ENCODE assay signal across 14 cellular contexts in the genomic region with DNA sequence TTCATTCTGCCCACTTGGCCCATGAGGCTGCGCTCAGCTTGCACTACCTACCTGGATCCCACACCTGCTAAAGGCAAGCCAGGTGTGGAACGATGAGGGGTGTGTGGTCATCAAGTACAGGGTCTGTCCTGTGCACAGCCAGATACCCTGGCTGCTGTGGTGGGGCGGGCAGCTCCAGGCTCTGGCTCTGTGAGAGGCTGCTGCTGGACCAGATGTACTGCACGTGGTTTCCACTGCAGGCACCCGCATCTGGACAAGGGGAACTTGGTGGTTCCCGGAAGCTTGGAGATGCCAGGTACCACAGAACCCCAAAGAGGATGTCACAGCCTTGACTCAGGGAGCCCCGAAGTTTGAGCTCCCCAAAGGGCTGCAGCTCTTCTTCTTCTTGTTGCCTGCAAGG.
DNase-seq lines count a peak whose midpoint lies in the region; ATAC-seq, FAIRE-seq and TF ChIP-seq lines count a peak whose summit lies in the region.
"Had no signal": no experiment of that assay in that cellular context is flagged by ENCODE, and none has a peak within 500 bp of the region (broad histone marks: within the 10 kb centered on the region; RNA-seq: fewer than 3 reads in every experiment).

No MANE protein-coding gene starts in this region.

- WGBS in right cardiac atrium, result 84% methylated on average over 7 of the region's 7 CpGs

- ATAC-seq in right cardiac atrium (no peak), HG03378 (IDR thresholded peaks at IDR 0.05; ENCODE audit: unreplicated experiment) (no peak)
- ATAC-seq: A549, GM23338 had no signal

- H3K4me3 ChIP-seq in right cardiac atrium (ENCODE audit: low read length), result no peak overlapping the region
- no peak overlapping the region for H3K4me3 ChIP-seq in kidney (ENCODE audit: low read length in 2 of 2)
- H3K4me3 ChIP-seq: A549, GM23338 had no signal

- no peak for TF ChIP-seq CTCF in kidney (IDR thresholded peaks at IDR 0.05; ENCODE audit: borderline replicate concordance, extremely low read depth, insufficient read depth)

- intact Hi-C loops in right cardiac atrium (cut with DNase I), result no loop called here
- intact Hi-C loops in cardiac septum (cut with DNase I), result no loop called here
- intact Hi-C loops in kidney (cut with DNase I), result no loop called here
- intact Hi-C loops in posterior vena cava (cut with DNase I), result no loop called here

- no peaks in the 10 kb centered on the region for H3K27me3 ChIP-seq in right cardiac atrium (ENCODE audit: control insufficient read depth, insufficient read depth)
- H3K27me3 ChIP-seq: BE2C had no signal

- no peak for FAIRE-seq in kidney (lab: Jason Lieb, UNC)
- FAIRE-seq: A549, GM12891 had no signal

- no peak overlapping the region for H3K9ac ChIP-seq in kidney (ENCODE audit: low read length in 2 of 2)

- no peaks in the 10 kb centered on the region for H3K36me3 ChIP-seq in kidney (ENCODE audit: control insufficient read depth in 1 of 2, insufficient read depth in 2 of 2, low read length in 2 of 2)
- H3K36me3 ChIP-seq: BE2C had no signal

- H3K9me3 ChIP-seq in right cardiac atrium (ENCODE audit: control insufficient read depth, low read length) (peaks cover 2% of the 10 kb centered on the region), kidney (ENCODE audit: control insufficient read depth in 1 of 2, low read length in 2 of 2) (peaks cover 8 to 13% of the 10 kb centered on the region in 2 donors)
- H3K9me3 ChIP-seq: A549, BE2C had no signal

- H3K4me1 ChIP-seq in right cardiac atrium (ENCODE audit: control insufficient read depth, insufficient read depth, low read length) (no peaks in the 10 kb centered on the region), kidney (ENCODE audit: control insufficient read depth in 1 of 2, insufficient read depth in 1 of 2, low read depth in 1 of 2, low read length in 2 of 2) (no peaks in the 10 kb centered on the region)
- H3K4me1 ChIP-seq: A549, BE2C had no signal

- H3K27ac ChIP-seq in right cardiac atrium (ENCODE audit: low read length) (no peak overlapping the region), kidney (ENCODE audit: low read depth in 2 of 2, low read length in 2 of 2) (no peak overlapping the region)
- H3K27ac ChIP-seq: A549, C4-2B had no signal

- DNase-seq in right cardiac atrium (peak in 2 of 3 donors; percentile 5 to 16), cardiac septum (ENCODE audit: low spot score) (no peak), kidney (peak; percentile 36), posterior vena cava (ENCODE audit: low spot score) (peak; percentile 63), LoVo (ENCODE audit: low spot score) (no peak)
- DNase-seq: BE2C; CD4-positive, alpha-beta memory T cell; DMS79; H7 had no signal

Comparison
In these comparisons a context has a peak if more than half of its experiments do, and no peak if none do; other contexts are left out.
1. DNase-seq: peak in right cardiac atrium (2 of 3), kidney (single experiment) and posterior vena cava (single experiment); none in cardiac septum (single experiment) and LoVo (single experiment).